In genomic region chrX:46601283-46601682, GRCh38 we compare ENCODE assay signal across 25 cellular contexts. TPM values are rescaled to one million over a fixed set of nuclear protein-coding genes. Genes with fewer than 3 reads are reported as not detected.
DNase-seq lines count a peak whose midpoint lies in the region; ATAC-seq and TF ChIP-seq lines count a peak whose summit lies in the region.
"Had no signal": no experiment of that assay in that cellular context is flagged by ENCODE, and none has a peak within 500 bp of the region (broad histone marks: within the 10 kb centered on the region; RNA-seq: fewer than 3 reads in every experiment).

No MANE protein-coding gene starts in this region.

- DNase-seq in Right ventricle myocardium inferior (ENCODE audit: missing footprints), result no peak
- no peak for DNase-seq in cardiac septum (ENCODE audit: low spot score)
- peak; percentile 76 for DNase-seq in choroid plexus epithelial cell (ENCODE audit: low read depth)
- DNase-seq in Right ventricle myocardium superior, result no peak
- DNase-seq in gastrocnemius medialis, result no peak
- DNase-seq in stimulated activated CD4-positive, alpha-beta T cell treated with anti-CD3 and anti-CD28 coated beads, Interleukin-15, amount 100 ng/mL, for 24 hours, result no peak
- no peak for DNase-seq in NCI-H510A (lab: John Stamatoyannopoulos, UW)
- DNase-seq: 8988T; activated naive CD4-positive, alpha-beta T cell treated with anti-CD3 and anti-CD28 coated beads, Interleukin-2, amount 50 U/mL, for 16 hours; activated T-cell treated with anti-CD3 and anti-CD28 coated beads, Interleukin-2, amount 50 U/mL, for 72 hours; aorta; effector CD4-positive, alpha-beta T cell; hypothalamus; KBM-7; naive thymus-derived CD4-positive, alpha-beta T cell; NCI-H187; NCI-H2227 treated with DMSO at 0.1 percent for 48 hours; ovary; right lobe of liver; SHP77; T-helper 1 cell; upper lobe of right lung had no signal

- no peaks in the 10 kb centered on the region for H3K27me3 ChIP-seq in gastrocnemius medialis
- H3K27me3 ChIP-seq: ovary, right lobe of liver, upper lobe of right lung had no signal

- in situ Hi-C loops in gastrocnemius medialis (cut with MboI; ENCODE audit: low sequenced_read_pairs in 4 of 4), result no loop called here

- no peak overlapping the region for H3K27ac ChIP-seq in gastrocnemius medialis
- H3K27ac ChIP-seq: upper lobe of right lung had no signal

- peak; percentile 90 for ATAC-seq in Right ventricle myocardium inferior
- peak; percentile 79 for ATAC-seq in Right ventricle myocardium superior (ENCODE audit: poor library complexity)
- ATAC-seq in gastrocnemius medialis, result peak; percentile 39 to 41
- no peak for ATAC-seq in HG03139 (IDR thresholded peaks at IDR 0.05; ENCODE audit: unreplicated experiment)
- ATAC-seq: activated T-cell treated with anti-CD3 and anti-CD28 coated beads, Interleukin-2, amount 50 U/mL, for 72 hours; esophagus mucosa; GM12878; naive thymus-derived CD4-positive, alpha-beta T cell; upper lobe of right lung had no signal

- intact Hi-C loops in Right ventricle myocardium inferior (cut with DNase I), result no loop called here
- intact Hi-C loops in cardiac septum (cut with DNase I), result no loop called here
- intact Hi-C loops in Right ventricle myocardium superior (cut with DNase I), result no loop called here
- intact Hi-C loops in gastrocnemius medialis (cut with DNase I; ENCODE audit: low total_unique reads), result no loop called here

- H3K4me1 ChIP-seq in gastrocnemius medialis, result no peaks in the 10 kb centered on the region
- H3K4me1 ChIP-seq: upper lobe of right lung had no signal

- no peaks in the 10 kb centered on the region for H3K36me3 ChIP-seq in gastrocnemius medialis
- H3K36me3 ChIP-seq: ovary, right lobe of liver, upper lobe of right lung had no signal

- TF ChIP-seq CTCF in choroid plexus epithelial cell (conservative IDR thresholded peaks at IDR 0.05; ENCODE audit: low read depth, low read length) (no peak), gastrocnemius medialis (IDR thresholded peaks at IDR 0.05 in 4 of 5, conservative IDR thresholded peaks at IDR 0.05 in 1 of 5) (no peak)

- TF ChIP-seq POLR2A in gastrocnemius medialis (IDR thresholded peaks at IDR 0.05), result no peak

- H3K9me3 ChIP-seq in gastrocnemius medialis, result no peaks in the 10 kb centered on the region
- H3K9me3 ChIP-seq: ovary, right lobe of liver, upper lobe of right lung had no signal

- H3K4me3 ChIP-seq in choroid plexus epithelial cell (ENCODE audit: low read depth, low read length), result no peak overlapping the region
- H3K4me3 ChIP-seq in gastrocnemius medialis, result no peak overlapping the region
- H3K4me3 ChIP-seq: GM12878, ovary, upper lobe of right lung had no signal

RNA-seq across cellular contexts. Expression of gene CHST7, which starts 27.7 kb away (rescaled TPM):
- 15.1 TPM for total RNA-seq in Right ventricle myocardium inferior
- total RNA-seq in cardiac septum, result 3.5 TPM
- 14.2 TPM for total RNA-seq in Right ventricle myocardium superior
- 10 to 100 TPM; 15.1 to 16.9 (median 15.8) TPM for total RNA-seq in gastrocnemius medialis

RNA-seq across cellular contexts. Expression of gene ZNF674, which starts 56.1 kb away (rescaled TPM):
- 2.2 TPM for total RNA-seq in Right ventricle myocardium inferior
- 2.0 TPM for total RNA-seq in cardiac septum
- total RNA-seq in Right ventricle myocardium superior, result 2.7 TPM
- total RNA-seq in gastrocnemius medialis, result 1 to 10 TPM; 1.4 to 2.6 (median 2.1) TPM
